1 cellular context compared by ENCODE assay signal in genomic region chr2:37000988-37001556, GRCh38.
TF ChIP-seq lines count a peak whose summit lies in the region.

No MANE protein-coding gene starts in this region.

TF ChIP-seq in endothelial cell of umbilical vein, 7 proteins besides CTCF, POLR2A, EP300 and RAD21:
- no peak for TF ChIP-seq FOS (IDR thresholded peaks at IDR 0.05; ENCODE audit: borderline replicate concordance, insufficient read depth, low read length)
- no peak for TF ChIP-seq JUN (IDR thresholded peaks at IDR 0.05; ENCODE audit: borderline replicate concordance, insufficient read depth, insufficient read length, low read depth)
- TF ChIP-seq EZH2 (IDR thresholded peaks at IDR 0.05; ENCODE audit: borderline replicate concordance, low read depth, low read length, severe bottlenecking) = no peak
- TF ChIP-seq MAX (IDR thresholded peaks at IDR 0.05; ENCODE audit: insufficient read depth, insufficient read length) = no peak
- no peak for TF ChIP-seq GATA2 (IDR thresholded peaks at IDR 0.05; ENCODE audit: insufficient read depth, insufficient read length, low read depth, low read length)
- TF ChIP-seq POLR2AphosphoS5 (IDR thresholded peaks at IDR 0.05; ENCODE audit: insufficient read depth, low read depth, low read length) = no peak
